ENCODE assay signal across 11 cellular contexts in genomic region chr5:107812570-107813141, GRCh38.
DNase-seq lines count a peak whose midpoint lies in the region; ATAC-seq and TF ChIP-seq lines count a peak whose summit lies in the region.
"Had no signal": no experiment of that assay in that cellular context is flagged by ENCODE, and none has a peak within 500 bp of the region (broad histone marks: within the 10 kb centered on the region; RNA-seq: fewer than 3 reads in every experiment).

No MANE protein-coding gene starts in this region.

- H3K4me1 ChIP-seq in SJSA1 (replicated peaks), result peaks cover 41% of the 10 kb centered on the region
- H3K4me1 ChIP-seq in osteoblast (ENCODE audit: insufficient read depth, low read length), result peaks cover 10% of the 10 kb centered on the region
- H3K4me1 ChIP-seq in gastroesophageal sphincter, result no peaks in the 10 kb centered on the region
- no peaks in the 10 kb centered on the region for H3K4me1 ChIP-seq in esophagus muscularis mucosa

- no peaks in the 10 kb centered on the region for H4K20me1 ChIP-seq in osteoblast (ENCODE audit: insufficient read depth, low read length)

- TF ChIP-seq POLR2A in gastroesophageal sphincter (IDR thresholded peaks at IDR 0.05), result no peak
- no peak for TF ChIP-seq POLR2A in esophagus muscularis mucosa (IDR thresholded peaks at IDR 0.05; ENCODE audit: low read depth)

- H3K79me2 ChIP-seq in osteoblast (ENCODE audit: insufficient read depth, low read length), result no peaks in the 10 kb centered on the region

- H3K36me3 ChIP-seq in SJSA1 (no peaks in the 10 kb centered on the region), osteoblast (ENCODE audit: insufficient read depth, low read length) (no peaks in the 10 kb centered on the region), gastroesophageal sphincter (no peaks in the 10 kb centered on the region), esophagus muscularis mucosa (no peaks in the 10 kb centered on the region)

- 57 to 65% methylated on average over 2 to 3 of the region's 8 CpGs for WGBS in gastroesophageal sphincter (ENCODE audit: low coverage in 1 of 2), 2 donors
- WGBS in esophagus muscularis mucosa, result 71% methylated on average over 8 of the region's 8 CpGs

- no peaks in the 10 kb centered on the region for H3K27me3 ChIP-seq in SJSA1 (replicated peaks)
- H3K27me3 ChIP-seq in osteoblast (ENCODE audit: insufficient read depth, low read length), result no peaks in the 10 kb centered on the region
- H3K27me3 ChIP-seq in gastroesophageal sphincter, result no peaks in the 10 kb centered on the region
- no peaks in the 10 kb centered on the region for H3K27me3 ChIP-seq in esophagus muscularis mucosa

- intact Hi-C loops in esophagus muscularis mucosa (cut with DNase I), result no loop called here

- ATAC-seq in GM19043 (IDR thresholded peaks at IDR 0.05; ENCODE audit: low read depth, unreplicated experiment), result peak; percentile 75
- peak; percentile 67 for ATAC-seq in HG02981 (IDR thresholded peaks at IDR 0.05; ENCODE audit: unreplicated experiment)
- no peak for ATAC-seq in gastroesophageal sphincter
- ATAC-seq: HCT116 had no signal

- H3K4me3 ChIP-seq in SJSA1, result no peak overlapping the region
- H3K4me3 ChIP-seq in osteoblast (ENCODE audit: insufficient read depth, low read length), result no peak overlapping the region
- no peak overlapping the region for H3K4me3 ChIP-seq in gastroesophageal sphincter
- no peak overlapping the region for H3K4me3 ChIP-seq in esophagus muscularis mucosa

- H3K4me2 ChIP-seq in osteoblast (ENCODE audit: insufficient read depth, low read length), result peak overlapping the region; percentile 32

- DNase-seq in SJSA1 (ENCODE audit: low read depth in 1 of 2, low spot score in 2 of 2) (peak; percentile 63 to 73), osteoblast (ENCODE audit: insufficient read length, low spot score, missing footprints) (peak; percentile 80), NCI-H1694 (lab: John Stamatoyannopoulos, UW) (no peak), esophagus muscularis mucosa (ENCODE audit: extremely low spot score) (no peak), SW 1271 (lab: John Stamatoyannopoulos, UW) (no peak)

- TF ChIP-seq CTCF in osteoblast (IDR thresholded peaks at IDR 0.05; ENCODE audit: extremely low read depth, low read depth, low read length) (no peak), gastroesophageal sphincter (IDR thresholded peaks at IDR 0.05) (no peak), esophagus muscularis mucosa (IDR thresholded peaks at IDR 0.05) (no peak)

- H3K27ac ChIP-seq in SJSA1 (no peak overlapping the region; the same call in 1 of the 2 replicates), osteoblast (ENCODE audit: low read depth, low read length) (no peak overlapping the region), gastroesophageal sphincter (no peak overlapping the region), esophagus muscularis mucosa (replicated peaks in 1 of 4) (no peak overlapping the region)
- H3K27ac ChIP-seq: epithelial cell of prostate, VCaP had no signal

- H3K9me3 ChIP-seq in SJSA1 (replicated peaks), result no peaks in the 10 kb centered on the region
- H3K9me3 ChIP-seq in osteoblast (ENCODE audit: low read depth, low read length), result no peaks in the 10 kb centered on the region
- H3K9me3 ChIP-seq in gastroesophageal sphincter, result no peaks in the 10 kb centered on the region
- H3K9me3 ChIP-seq in esophagus muscularis mucosa, result no peaks in the 10 kb centered on the region

- TF ChIP-seq EP300 in gastroesophageal sphincter (IDR thresholded peaks at IDR 0.05) (no peak), esophagus muscularis mucosa (IDR thresholded peaks at IDR 0.05) (no peak)

- peak overlapping the region; percentile 73 for H2AFZ ChIP-seq in osteoblast (ENCODE audit: low read length)

Comparison
In these comparisons a context has a peak if more than half of its experiments do, and no peak if none do; other contexts are left out.
1. DNase-seq: peak in SJSA1 (2 of 2) and osteoblast (single experiment); none in NCI-H1694 (single experiment), esophagus muscularis mucosa (single experiment) and SW 1271 (0 of 2).